ENCODE assay signal across 9 cellular contexts in the genomic region with DNA sequence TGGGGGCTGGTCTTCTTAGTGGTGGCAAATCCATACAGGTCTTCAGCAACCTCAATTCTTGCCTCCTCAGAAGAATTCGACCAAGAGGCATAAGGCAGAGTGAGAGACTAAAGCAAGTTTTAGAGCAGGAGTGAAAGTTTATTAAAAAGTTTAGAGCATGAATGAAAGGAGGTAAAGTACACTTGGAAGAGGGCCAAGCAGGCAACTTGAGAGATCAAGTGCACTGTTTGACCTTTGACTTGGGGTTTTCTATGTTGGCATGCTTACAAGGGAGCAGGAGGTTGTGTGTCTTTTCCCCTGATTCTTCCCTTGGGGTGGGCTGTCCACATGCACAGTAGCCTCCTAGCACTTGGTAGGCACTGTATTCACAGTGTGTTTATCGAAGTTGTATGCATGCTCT.
"Had no signal": no experiment of that assay in that cellular context is flagged by ENCODE, and none has a peak within 500 bp of the region (broad histone marks: within the 10 kb centered on the region; RNA-seq: fewer than 3 reads in every experiment).

No MANE protein-coding gene starts in this region.

- H3K4me3 ChIP-seq: GM23248, HAP-1 had no signal

- H3K27ac ChIP-seq: GM23248, HL-60 had no signal

- ATAC-seq: HCT116, HepG2 had no signal

- H3K9ac ChIP-seq: GM23248 had no signal

- H3K36me3 ChIP-seq: HAP-1 had no signal

- H3K4me1 ChIP-seq: HAP-1 had no signal

- DNase-seq: GM23248, GOT3, H7, KG1 had no signal

- H3K27ac Mint-ChIP-seq: IgD-negative memory B cell had no signal

- H3K4me3 Mint-ChIP-seq: IgD-negative memory B cell had no signal

- H3K27me3 Mint-ChIP-seq: IgD-negative memory B cell had no signal
